7 cellular contexts compared by ENCODE assay signal in genomic region chr1:231806623-231807470, GRCh38.
DNase-seq lines count a peak whose midpoint lies in the region; ATAC-seq and TF ChIP-seq lines count a peak whose summit lies in the region.

No MANE protein-coding gene starts in this region.

- TF ChIP-seq RAD21 in SK-N-SH (IDR thresholded peaks at IDR 0.05; ENCODE audit: low read length): peak; percentile 70

- H3F3A ChIP-seq in SK-N-SH (replicated peaks; ENCODE audit: insufficient read depth): no peaks in the 10 kb centered on the region

- intact Hi-C loops in transverse colon (cut with DNase I; ENCODE audit: low total_unique reads): no loop called here

- H2AFZ ChIP-seq in SK-N-SH (ENCODE audit: low read depth): no peak overlapping the region

- H3K9ac ChIP-seq in SK-N-SH: no peak overlapping the region

- H3K79me2 ChIP-seq in SK-N-SH (ENCODE audit: insufficient read depth): no peaks in the 10 kb centered on the region

- H4K20me1 ChIP-seq in SK-N-SH (ENCODE audit: insufficient read depth): no peaks in the 10 kb centered on the region

- H3K9me2 ChIP-seq in SK-N-SH: no peaks in the 10 kb centered on the region

- H3K4me3 ChIP-seq in GM12865 (ENCODE audit: low read depth, low read length): no peak overlapping the region
- no peak overlapping the region for H3K4me3 ChIP-seq in LNCaP clone FGC (ENCODE audit: low read depth, low read length)
- no peak overlapping the region for H3K4me3 ChIP-seq in SK-N-SH (ENCODE audit: low read depth in 2 of 2, low read length in 1 of 2)
- no peak overlapping the region for H3K4me3 ChIP-seq in transverse colon

- 92% methylated on average over 14 of the region's 21 CpGs for WGBS in SK-N-SH (ENCODE audit: low lambda C conversion rate)
- 80% methylated on average over 21 of the region's 21 CpGs; no CpG with 5 or more reads in 1 of the 2 donors for WGBS in transverse colon (ENCODE audit: low coverage in 1 of 2), 2 donors

- CTCF ChIA-PET in SK-N-SH (lab: Yijun Ruan, JAX): interaction anchor here (1.0 to 3.8 kb wide), 4 partner anchors 16 to 77 kb away, joined by 3 to 23 read pairs (median 6); no protein-coding TSS in a partner anchor

- H3K27ac ChIP-seq in SK-N-SH (ENCODE audit: low read depth in 2 of 2, low read length in 1 of 2) (no peak overlapping the region), transverse colon (no peak overlapping the region)

- no peak overlapping the region for H3K4me2 ChIP-seq in SK-N-SH

- peak; percentile 70 for TF ChIP-seq CTCF in GM12865 (IDR thresholded peaks at IDR 0.05; ENCODE audit: insufficient read depth, low read depth, low read length, missing control alignments)
- peak; percentile 90 for TF ChIP-seq CTCF in LNCaP clone FGC (IDR thresholded peaks at IDR 0.05; ENCODE audit: control insufficient read depth, extremely low read depth, insufficient read depth)
- peak; percentile 49 for TF ChIP-seq CTCF in SK-N-SH (IDR thresholded peaks at IDR 0.05)
- TF ChIP-seq CTCF in transverse colon (IDR thresholded peaks at IDR 0.05): peak; percentile 43 to 58 (median 51)

- TF ChIP-seq POLR2A in transverse colon (IDR thresholded peaks at IDR 0.05): no peak

- H3K27me3 ChIP-seq in SK-N-SH (ENCODE audit: insufficient read depth) (no peaks in the 10 kb centered on the region), transverse colon (no peaks in the 10 kb centered on the region)

- TF ChIP-seq EP300 in SK-N-SH (IDR thresholded peaks at IDR 0.05; ENCODE audit: borderline replicate concordance in 1 of 2, low read depth in 1 of 2, low read length in 1 of 2) (no peak), transverse colon (IDR thresholded peaks at IDR 0.05; ENCODE audit: low read depth) (no peak)

- in situ Hi-C loops in transverse colon (cut with MboI; ENCODE audit: low pct_ligation_motif_present in 1 of 4, low pct_unique_long_range_greater_than_20kb in 1 of 4, low sequenced_read_pairs in 3 of 4): no loop called here

- peak; percentile 61 for DNase-seq in GM12865 (ENCODE audit: low read depth)
- peak; percentile 19 for DNase-seq in LNCaP clone FGC (ENCODE audit: low read depth)
- DNase-seq in SK-N-SH: peak; percentile 58
- DNase-seq in dermis microvascular lymphatic vessel endothelial cell (ENCODE audit: low read depth in 2 of 2): peak; percentile 24 to 69
- DNase-seq in medulla oblongata (ENCODE audit: extremely low spot score): peak; percentile 87
- DNase-seq in transverse colon: peak; percentile 54

- H3K9me3 ChIP-seq in SK-N-SH: no peaks in the 10 kb centered on the region
- H3K9me3 ChIP-seq in transverse colon: no peaks in the 10 kb centered on the region

- peaks cover 0 to 7% of the 10 kb centered on the region in 2 experiments for H3K36me3 ChIP-seq in SK-N-SH (replicated peaks in 1 of 2; ENCODE audit: control insufficient read depth in 1 of 2, insufficient read depth in 2 of 2, low read length in 1 of 2)
- H3K36me3 ChIP-seq in transverse colon: no peaks in the 10 kb centered on the region

- H3K4me1 ChIP-seq in SK-N-SH (ENCODE audit: control insufficient read depth in 1 of 2, insufficient read depth in 2 of 2, low read depth in 1 of 2, low read length in 1 of 2): peaks cover 0 to 9% of the 10 kb centered on the region in 2 experiments; a peak in 2 of 4 replicates
- no peaks in the 10 kb centered on the region for H3K4me1 ChIP-seq in transverse colon

- POLR2A ChIA-PET in SK-N-SH (lab: Yijun Ruan, JAX): no interaction called here

- peak; percentile 81 for ATAC-seq in GM21786 (IDR thresholded peaks at IDR 0.05; ENCODE audit: unreplicated experiment)

TF ChIP-seq in SK-N-SH, 30 proteins besides CTCF, POLR2A, EP300 and RAD21:
- TF ChIP-seq POLR2AphosphoS5 (IDR thresholded peaks at IDR 0.05; ENCODE audit: low read depth, low read length) (no peak), SMC3 (IDR thresholded peaks at IDR 0.05; ENCODE audit: low read depth, low read length) (peak; percentile 49)
TF ChIP-seq in SK-N-SH: peak in this region for 1.

Comparison
In these comparisons a context has a peak if more than half of its experiments do, and no peak if none do; other contexts are left out.
1. DNase-seq: peak in every context shown above with its lines; median percentile 87 in medulla oblongata; 61 in GM12865; 58 in SK-N-SH; 54 in transverse colon; 46 in dermis microvascular lymphatic vessel endothelial cell; 19 in LNCaP clone FGC.